ENCODE assay signal across 20 cellular contexts in the genomic region with DNA sequence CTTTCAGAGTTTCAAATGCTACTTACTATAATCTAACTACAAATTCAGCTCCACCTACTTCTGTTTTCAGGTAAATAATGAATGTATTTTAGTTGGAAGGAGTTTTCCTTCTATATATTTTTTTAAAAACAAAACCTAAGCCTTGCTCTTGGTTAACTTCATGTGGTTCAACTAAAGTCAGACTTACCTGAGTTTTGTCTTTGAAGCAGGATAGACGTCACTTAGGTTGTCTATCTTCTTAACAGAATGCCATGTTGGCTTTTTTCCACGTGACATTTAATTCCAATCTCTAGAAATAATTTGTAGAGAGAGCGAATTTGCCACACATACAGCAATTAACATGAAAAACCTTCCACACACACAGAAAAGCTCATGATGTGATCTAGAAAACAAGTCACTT. TPM values are rescaled to one million over a fixed set of nuclear protein-coding genes. Genes with fewer than 3 reads are reported as not detected.
DNase-seq lines count a peak whose midpoint lies in the region; ATAC-seq and TF ChIP-seq lines count a peak whose summit lies in the region.
"Had no signal": no experiment of that assay in that cellular context is flagged by ENCODE, and none has a peak within 500 bp of the region (broad histone marks: within the 10 kb centered on the region; RNA-seq: fewer than 3 reads in every experiment).

No MANE protein-coding gene starts in this region.

- TF ChIP-seq CTCF in OCI-LY1 (IDR thresholded peaks at IDR 0.05; ENCODE audit: low read length) (no peak), esophagus muscularis mucosa (IDR thresholded peaks at IDR 0.05) (no peak)

- DNase-seq in activated T-cell treated with anti-CD3 and anti-CD28 coated beads, Interleukin-2, amount 50 U/mL, for 24 hours, result no peak
- DNase-seq in activated T-cell treated with anti-CD3 and anti-CD28 coated beads, Interleukin-2, amount 50 U/mL, for 48 hours, result no peak
- DNase-seq in naive thymus-derived CD8-positive, alpha-beta T cell, result no peak
- no peak for DNase-seq in esophagus muscularis mucosa (ENCODE audit: extremely low spot score)
- DNase-seq in stimulated activated CD4-positive, alpha-beta T cell treated with anti-CD3 and anti-CD28 coated beads, Interleukin-2, amount 100 ng/mL, for 24 hours, result no peak
- DNase-seq: ACHN; Calu3; CD4-positive, CD25-positive, alpha-beta regulatory T cell; DMS79 treated with DMSO at 0.1 percent for 48 hours; GM23248; MG63; NCI-H187 treated with DMSO at 0.1 percent for 48 hours; NCI-H2171; NCI-H510A; NCI-H82 had no signal

- peaks cover 88% of the 10 kb centered on the region for H3K4me1 Mint-ChIP-seq in activated T-cell treated with anti-CD3 and anti-CD28 coated beads, Interleukin-2, amount 50 U/mL, for 24 hours (ENCODE audit: low read depth)
- peaks cover 25% of the 10 kb centered on the region for H3K4me1 Mint-ChIP-seq in activated T-helper 17 cell treated with anti-CD3 and anti-CD28 coated beads, Interleukin-2, amount 50 U/mL, for 72 hours
- peaks cover 20 to 61% (median 48%) of the 10 kb centered on the region in 4 donors for H3K4me1 Mint-ChIP-seq in naive thymus-derived CD8-positive, alpha-beta T cell

- TF ChIP-seq EP300 in esophagus muscularis mucosa (IDR thresholded peaks at IDR 0.05), result no peak

- 84% methylated on average over 3 of the region's 3 CpGs for WGBS in esophagus muscularis mucosa

- H3K36me3 Mint-ChIP-seq in activated T-cell treated with anti-CD3 and anti-CD28 coated beads, Interleukin-2, amount 50 U/mL, for 24 hours (ENCODE audit: low read depth), result no peaks in the 10 kb centered on the region
- no peaks in the 10 kb centered on the region for H3K36me3 Mint-ChIP-seq in activated T-helper 17 cell treated with anti-CD3 and anti-CD28 coated beads, Interleukin-2, amount 50 U/mL, for 72 hours (ENCODE audit: low read depth)
- H3K36me3 Mint-ChIP-seq in naive thymus-derived CD8-positive, alpha-beta T cell, result no peaks in the 10 kb centered on the region
- H3K36me3 Mint-ChIP-seq: CD4-positive, CD25-positive, alpha-beta regulatory T cell had no signal

- no peaks in the 10 kb centered on the region for H3K9me2 ChIP-seq in OCI-LY1 (ENCODE audit: low read depth, low read length)

- no peaks in the 10 kb centered on the region for H3K27me3 ChIP-seq in OCI-LY1 (ENCODE audit: insufficient read depth, low read length)
- H3K27me3 ChIP-seq in esophagus muscularis mucosa, result peaks cover 0 to 7% (median 0%) of the 10 kb centered on the region in 4 donors
- H3K27me3 ChIP-seq: MG63 had no signal

- H3K4me1 ChIP-seq in OCI-LY1 (ENCODE audit: insufficient read depth, low read length, severe bottlenecking), result peaks cover 47% of the 10 kb centered on the region
- H3K4me1 ChIP-seq in esophagus muscularis mucosa, result no peaks in the 10 kb centered on the region

- no peak overlapping the region for H3K4me3 Mint-ChIP-seq in activated T-cell treated with anti-CD3 and anti-CD28 coated beads, Interleukin-2, amount 50 U/mL, for 24 hours
- peak overlapping the region; percentile 69 for H3K4me3 Mint-ChIP-seq in activated T-helper 17 cell treated with anti-CD3 and anti-CD28 coated beads, Interleukin-2, amount 50 U/mL, for 72 hours
- peak overlapping the region in 1 of 10 donors; percentile 15 for H3K4me3 Mint-ChIP-seq in naive thymus-derived CD8-positive, alpha-beta T cell

- no peaks in the 10 kb centered on the region for H3K27me3 Mint-ChIP-seq in activated T-cell treated with anti-CD3 and anti-CD28 coated beads, Interleukin-2, amount 50 U/mL, for 24 hours
- no peaks in the 10 kb centered on the region for H3K27me3 Mint-ChIP-seq in activated T-helper 17 cell treated with anti-CD3 and anti-CD28 coated beads, Interleukin-2, amount 50 U/mL, for 72 hours
- no peaks in the 10 kb centered on the region for H3K27me3 Mint-ChIP-seq in naive thymus-derived CD8-positive, alpha-beta T cell
- H3K27me3 Mint-ChIP-seq: CD4-positive, CD25-positive, alpha-beta regulatory T cell had no signal

- no peak for TF ChIP-seq POLR2A in esophagus muscularis mucosa (IDR thresholded peaks at IDR 0.05; ENCODE audit: low read depth)

- POLR2A ChIA-PET in naive thymus-derived CD8-positive, alpha-beta T cell (lab: Charles Lee), result interaction anchor here (0.6 to 1.0 kb wide), 2 partner anchors 18 to 58 kb away, joined by 3 to 4 read pairs; no protein-coding TSS in a partner anchor

- H3K9me3 Mint-ChIP-seq in activated T-cell treated with anti-CD3 and anti-CD28 coated beads, Interleukin-2, amount 50 U/mL, for 24 hours, result no peaks in the 10 kb centered on the region
- no peaks in the 10 kb centered on the region for H3K9me3 Mint-ChIP-seq in activated T-helper 17 cell treated with anti-CD3 and anti-CD28 coated beads, Interleukin-2, amount 50 U/mL, for 72 hours
- H3K9me3 Mint-ChIP-seq in naive thymus-derived CD8-positive, alpha-beta T cell, result no peaks in the 10 kb centered on the region
- H3K9me3 Mint-ChIP-seq: CD4-positive, CD25-positive, alpha-beta regulatory T cell had no signal

- H3K36me3 ChIP-seq in OCI-LY1 (ENCODE audit: insufficient read depth, low read length) (no peaks in the 10 kb centered on the region), esophagus muscularis mucosa (no peaks in the 10 kb centered on the region)
- H3K36me3 ChIP-seq: MG63 had no signal

- no peak for ATAC-seq in activated T-helper 17 cell treated with anti-CD3 and anti-CD28 coated beads, Interleukin-2, amount 50 U/mL, for 72 hours (replicated peaks)
- peak; percentile 43 to 52 for ATAC-seq in naive thymus-derived CD8-positive, alpha-beta T cell
- ATAC-seq: HCT116, HepG2 had no signal

- H3K9me3 ChIP-seq in OCI-LY1 (ENCODE audit: low read length) (no peaks in the 10 kb centered on the region), esophagus muscularis mucosa (no peaks in the 10 kb centered on the region)
- H3K9me3 ChIP-seq: MG63 had no signal

- H4K20me1 ChIP-seq in OCI-LY1 (ENCODE audit: insufficient read depth, low read length), result no peaks in the 10 kb centered on the region

- no peak overlapping the region for H3K4me2 ChIP-seq in OCI-LY1 (ENCODE audit: low read length)
- H3K4me2 ChIP-seq: KMS-11 had no signal

- no peak overlapping the region for H3K27ac ChIP-seq in OCI-LY1 (ENCODE audit: low read depth, low read length, poor library complexity, severe bottlenecking)
- no peak overlapping the region for H3K27ac ChIP-seq in esophagus muscularis mucosa (replicated peaks in 1 of 4)
- H3K27ac ChIP-seq: GM23248, KMS-11 had no signal

- H3K9ac ChIP-seq in OCI-LY1 (ENCODE audit: low read length), result no peak overlapping the region
- H3K9ac ChIP-seq: GM23248, KMS-11 had no signal

- H3K4me3 ChIP-seq in OCI-LY1 (ENCODE audit: low read depth, low read length, poor library complexity, severe bottlenecking) (no peak overlapping the region), esophagus muscularis mucosa (no peak overlapping the region)
- H3K4me3 ChIP-seq: GM23248, MG63 had no signal

- peak overlapping the region; percentile 63; the same call in 1 of the 2 replicates for H2AFZ ChIP-seq in OCI-LY1 (ENCODE audit: low read length)
- H2AFZ ChIP-seq: GM23248 had no signal

- H3K79me2 ChIP-seq in OCI-LY1 (ENCODE audit: insufficient read depth, low read length), result no peaks in the 10 kb centered on the region

- intact Hi-C loops in esophagus muscularis mucosa (cut with DNase I), result no loop called here

- H3K27ac Mint-ChIP-seq in activated T-cell treated with anti-CD3 and anti-CD28 coated beads, Interleukin-2, amount 50 U/mL, for 24 hours, result peak overlapping the region; percentile 87
- H3K27ac Mint-ChIP-seq in activated T-helper 17 cell treated with anti-CD3 and anti-CD28 coated beads, Interleukin-2, amount 50 U/mL, for 72 hours, result peak overlapping the region; percentile 65
- peak overlapping the region in 3 of 10 donors; percentile 0 to 71 (median 70) for H3K27ac Mint-ChIP-seq in naive thymus-derived CD8-positive, alpha-beta T cell

- no peaks in the 10 kb centered on the region for H3F3A ChIP-seq in OCI-LY1 (ENCODE audit: insufficient read depth, low read length)

RNA-seq across cellular contexts. Expression of gene CYTIP, which starts 43.9 kb away (rescaled TPM):
- 100 to 1,000 TPM; 581 to 591 TPM for total RNA-seq in activated T-helper 17 cell treated with anti-CD3 and anti-CD28 coated beads, Interleukin-2, amount 50 U/mL, for 72 hours
- total RNA-seq in naive thymus-derived CD8-positive, alpha-beta T cell, result 100 to 1,000 TPM; 308 to 341 TPM
- polyA plus RNA-seq in naive thymus-derived CD8-positive, alpha-beta T cell, result 100 to 1,000 TPM; 140 to 220 (median 155) TPM
- 10 to 100 TPM in 1 of 4 donors, 1 to 10 TPM in 3; 2.6 to 14.1 (median 3.4) TPM for total RNA-seq in esophagus muscularis mucosa
- total RNA-seq: Calu3, GM23248, HepG2 had no signal
- polyA plus RNA-seq: GM23248, HepG2 had no signal

Comparison
In these comparisons a context has a peak if more than half of its experiments do, and no peak if none do; other contexts are left out.
1. RNA of gene CYTIP, which starts 43.9 kb away (total RNA-seq): 581 to 591 TPM in activated T-helper 17 cell treated with anti-CD3 and anti-CD28 coated beads, Interleukin-2, amount 50 U/mL, for 72 hours and 308 to 341 TPM in naive thymus-derived CD8-positive, alpha-beta T cell; 2.6 to 14.1 TPM in esophagus muscularis mucosa; every median in the first group is over 10 times any median in the second.